Comparison of ENCODE assay signal across 8 cellular contexts in genomic region chr6:1609662-1610496, GRCh38. TPM values are rescaled to one million over a fixed set of nuclear protein-coding genes. Genes with fewer than 3 reads are reported as not detected.
DNase-seq lines count a peak whose midpoint lies in the region; ATAC-seq and TF ChIP-seq lines count a peak whose summit lies in the region.

Gene FOXC1 (plus strand): TSS chr6:1609915. CDS start chr6:1610446, 531 bp downstream.

- no TSS peak for BruUV-seq in Panc1 (replicated peaks; lab: Mats Ljungman, UMichigan)

- H4K20me1 ChIP-seq in BLaER1 treated with 17β-estradiol and CSF1 and Interleukin-3, amounts not matched to agents 10 nM and 100 nM: peaks cover 0 to 97% (median 81%) of the 10 kb centered on the region in 11 experiments; a peak in 19 of 22 replicates

- intact Hi-C loops in Panc1 (cut with micrococcal nuclease; ENCODE audit: unreplicated experiment) (no loop called here), gastrocnemius medialis (cut with DNase I; ENCODE audit: low total_unique reads) (loop anchor here (2.0 to 5.0 kb wide), 3 partner anchors 77 to 1142 kb away; partner anchors contain the start of genes GMDS and MYLK4)

- ATAC-seq in GM18502 (IDR thresholded peaks at IDR 0.05; ENCODE audit: poor library complexity, unreplicated experiment): peak; percentile 62
- peak; percentile 59 for ATAC-seq in HG03354 (IDR thresholded peaks at IDR 0.05; ENCODE audit: poor library complexity, severe bottlenecking, unreplicated experiment)
- ATAC-seq in Panc1: peak; percentile 85
- ATAC-seq in gastrocnemius medialis: peak; percentile 68 to 72
- no peak for ATAC-seq in HG03039 (IDR thresholded peaks at IDR 0.05; ENCODE audit: unreplicated experiment)

- peak within 1 kb of the TSS; percentile 87 to 98 (median 96) for H3K4me2 ChIP-seq in BLaER1 treated with 17β-estradiol and CSF1 and Interleukin-3, amounts not matched to agents 10 nM and 100 nM

- H3K9ac ChIP-seq in BLaER1 treated with 17β-estradiol and CSF1 and Interleukin-3, amounts not matched to agents 10 nM and 100 nM: peak within 1 kb of the TSS in 8 of 11 experiments; percentile 7 to 59 (median 40); a peak in 10 of 22 replicates

- TF ChIP-seq POLR2A in gastrocnemius medialis (IDR thresholded peaks at IDR 0.05): peak; percentile 60 to 77

- TF ChIP-seq CTCF in Panc1 (IDR thresholded peaks at IDR 0.05) (no peak), gastrocnemius medialis (IDR thresholded peaks at IDR 0.05 in 4 of 5, conservative IDR thresholded peaks at IDR 0.05 in 1 of 5) (no peak)

- peaks cover 31 to 69% (median 56%) of the 10 kb centered on the region in 10 experiments for H3K4me1 ChIP-seq in BLaER1 treated with 17β-estradiol and CSF1 and Interleukin-3, amounts not matched to agents 10 nM and 100 nM
- H3K4me1 ChIP-seq in Panc1 (ENCODE audit: control insufficient read depth, insufficient read depth, low read length) (peaks cover 13% of the 10 kb centered on the region), gastrocnemius medialis (peaks cover 5 to 20% of the 10 kb centered on the region in 2 donors)

- peak within 1 kb of the TSS; percentile 56 to 73 (median 64) for H3K4me3 ChIP-seq in BLaER1 treated with 17β-estradiol and CSF1 and Interleukin-3, amounts not matched to agents 10 nM and 100 nM
- peak within 1 kb of the TSS; percentile 62 to 79 for H3K4me3 ChIP-seq in Panc1 (ENCODE audit: low read depth in 2 of 2, low read length in 2 of 2)
- peak within 1 kb of the TSS; percentile 46 for H3K4me3 ChIP-seq in iPS-18c (ENCODE audit: insufficient read depth, low read depth, low read length)
- peak within 1 kb of the TSS; percentile 56 to 64 (median 60) for H3K4me3 ChIP-seq in gastrocnemius medialis

- CTCF ChIA-PET in Panc1 (lab: Charles Lee): interaction anchor here (0.6 kb wide), 1 partner anchor 687 kb away, joined by 3 read pairs; no protein-coding TSS in a partner anchor

- peaks cover 0 to 29% (median 16%) of the 10 kb centered on the region in 11 experiments; a peak in 19 of 22 replicates for H3K9me3 ChIP-seq in BLaER1 treated with 17β-estradiol and CSF1 and Interleukin-3, amounts not matched to agents 10 nM and 100 nM (replicated peaks in 1 of 11)
- no peaks in the 10 kb centered on the region for H3K9me3 ChIP-seq in Panc1 (ENCODE audit: control insufficient read depth, insufficient read depth, low read depth, low read length)
- H3K9me3 ChIP-seq in iPS-18c (ENCODE audit: control insufficient read depth, insufficient read depth, low read length): no peaks in the 10 kb centered on the region
- H3K9me3 ChIP-seq in gastrocnemius medialis: no peaks in the 10 kb centered on the region

- DNase-seq in Panc1 (ENCODE audit: low read depth, low spot score) (peak; percentile 55), T47D (ENCODE audit: low read depth in 1 of 2, low spot score in 1 of 2) (peak; percentile 92 to 100), gastrocnemius medialis (peak; percentile 70 to 71)

- in situ Hi-C loops in Panc1 (cut with HindIII; ENCODE audit: low pct_unique_long_range_greater_than_20kb, low sequenced_read_pairs): no loop called here
- in situ Hi-C loops in T47D (cut with HindIII; ENCODE audit: low pct_unique_long_range_greater_than_20kb, low sequenced_read_pairs): no loop called here
- in situ Hi-C loops in gastrocnemius medialis (cut with MboI; ENCODE audit: low sequenced_read_pairs in 4 of 4): loop anchor here (10.0 to 25.0 kb wide), 3 partner anchors 495 to 745 kb away; no protein-coding TSS in a partner anchor

- no peak within 1 kb of the TSS for H3K27ac ChIP-seq in BLaER1 treated with 17β-estradiol and CSF1 and Interleukin-3, amounts not matched to agents 10 nM and 100 nM
- H3K27ac ChIP-seq in Panc1 (ENCODE audit: low read length): peak within 1 kb of the TSS; percentile 70; the same call in 1 of the 2 replicates
- peak within 1 kb of the TSS; percentile 76 to 80 (median 79) for H3K27ac ChIP-seq in gastrocnemius medialis

- POLR2A ChIA-PET in Panc1 (lab: Charles Lee): no interaction called here

- peaks cover 100% of the 10 kb centered on the region in 11 experiments for H3K27me3 ChIP-seq in BLaER1 treated with 17β-estradiol and CSF1 and Interleukin-3, amounts not matched to agents 10 nM and 100 nM
- H3K27me3 ChIP-seq in Panc1 (ENCODE audit: control insufficient read depth, insufficient read depth, low read length) (peaks cover 3% of the 10 kb centered on the region; the same call in 1 of the 2 replicates), gastrocnemius medialis (peaks cover 80 to 84% (median 83%) of the 10 kb centered on the region in 3 donors)

- H3K36me3 ChIP-seq in BLaER1 treated with 17β-estradiol and CSF1 and Interleukin-3, amounts not matched to agents 10 nM and 100 nM: no peaks in the 10 kb centered on the region
- H3K36me3 ChIP-seq in Panc1 (ENCODE audit: control insufficient read depth, insufficient read depth, low read length): no peaks in the 10 kb centered on the region
- no peaks in the 10 kb centered on the region for H3K36me3 ChIP-seq in gastrocnemius medialis

RNA-seq across cellular contexts. Expression of gene FOXC1, which starts in this region (rescaled TPM):
- total RNA-seq in Panc1 (2021; ENCODE audit: unreplicated experiment) (6.7 TPM), gastrocnemius medialis (1 to 10 TPM in 3 of 4 donors, under 1 TPM in 1; 0.92 to 3.9 (median 2.0) TPM)
- 3.5 TPM for polyA plus RNA-seq in Panc1 (2012; ENCODE audit: insufficient read length)

Comparison
In these comparisons a context has a peak if more than half of its experiments do, and no peak if none do; other contexts are left out.
1. H3K27ac ChIP-seq: peak in Panc1 (single experiment) and gastrocnemius medialis (4 of 4); none in BLaER1 treated with 17β-estradiol and CSF1 and Interleukin-3, amounts not matched to agents 10 nM and 100 nM (0 of 11).
2. in situ Hi-C loops: an anchor here in gastrocnemius medialis (10.0 to 25.0 kb wide); none called in Panc1 and T47D.
3. Peak in every context shown above with its lines, with median percentiles within 50 percentile points of each other: H3K4me3 ChIP-seq and DNase-seq.